14 cellular contexts compared by ENCODE assay signal in the genomic region with DNA sequence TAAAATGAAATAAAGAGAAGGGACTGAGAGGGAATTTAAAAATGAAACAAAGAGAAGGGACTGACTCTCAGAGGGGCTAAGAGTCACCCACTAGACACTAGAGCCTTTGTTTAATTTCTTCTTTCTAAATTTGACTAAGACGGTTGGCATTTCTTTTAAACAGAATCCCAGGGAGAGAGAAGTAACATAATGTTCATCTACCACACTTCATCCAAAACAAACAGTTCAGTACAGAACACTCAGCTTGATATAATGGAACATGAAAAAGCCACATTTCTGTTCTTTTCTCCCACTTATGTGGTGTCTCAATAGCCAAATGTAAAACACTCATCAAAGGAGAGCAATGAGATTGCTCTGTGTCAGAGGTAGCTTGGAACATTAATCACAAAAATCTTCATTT. TPM values are rescaled to one million over a fixed set of nuclear protein-coding genes. Genes with fewer than 3 reads are reported as not detected.
DNase-seq lines count a peak whose midpoint lies in the region; ATAC-seq and TF ChIP-seq lines count a peak whose summit lies in the region.
"Had no signal": no experiment of that assay in that cellular context is flagged by ENCODE, and none has a peak within 500 bp of the region (broad histone marks: within the 10 kb centered on the region; RNA-seq: fewer than 3 reads in every experiment).

No MANE protein-coding gene starts in this region.

- peaks cover 30% of the 10 kb centered on the region for H3K4me1 ChIP-seq in osteoblast (ENCODE audit: insufficient read depth, low read length)
- H3K4me1 ChIP-seq: BLaER1, upper lobe of right lung had no signal

- H3K27me3 ChIP-seq in osteoblast (ENCODE audit: insufficient read depth, low read length) = no peaks in the 10 kb centered on the region
- H3K27me3 ChIP-seq: BLaER1, upper lobe of right lung had no signal

- H3K4me2 ChIP-seq in osteoblast (ENCODE audit: insufficient read depth, low read length) = peak overlapping the region; percentile 30
- H3K4me2 ChIP-seq: BLaER1 had no signal

- H3K9me3 ChIP-seq in osteoblast (ENCODE audit: low read depth, low read length) = no peaks in the 10 kb centered on the region
- H3K9me3 ChIP-seq: BLaER1, upper lobe of right lung had no signal

- no peak for TF ChIP-seq CTCF in choroid plexus epithelial cell (conservative IDR thresholded peaks at IDR 0.05; ENCODE audit: low read depth, low read length)
- no peak for TF ChIP-seq CTCF in osteoblast (IDR thresholded peaks at IDR 0.05; ENCODE audit: extremely low read depth, low read depth, low read length)

- H3K79me2 ChIP-seq in osteoblast (ENCODE audit: insufficient read depth, low read length) = no peaks in the 10 kb centered on the region

- H3K36me3 ChIP-seq in osteoblast (ENCODE audit: insufficient read depth, low read length) = no peaks in the 10 kb centered on the region
- H3K36me3 ChIP-seq: BLaER1, upper lobe of right lung had no signal

- DNase-seq in ELR (ENCODE audit: low read depth) (peak; percentile 47), SK-MEL-5 (ENCODE audit: low read depth, low spot score) (peak; percentile 50), choroid plexus epithelial cell (ENCODE audit: low read depth) (peak; percentile 60), osteoblast (ENCODE audit: insufficient read length, low spot score, missing footprints) (peak; percentile 76), SIG-M5 treated with dmso at 0.1 percent for 504 hours (lab: John Stamatoyannopoulos, UW; ENCODE audit: unreplicated experiment) (no peak), amniotic stem cell (lab: John Stamatoyannopoulos, UW) (no peak)
- DNase-seq: activated CD8-positive, alpha-beta memory T cell treated with anti-CD3 and anti-CD28 coated beads, Interleukin-2, amount 10 ng/mL, durations not matched to agents 7 days and 5 days; NCI-H1048; SW 1271; upper lobe of right lung had no signal

- ATAC-seq in HG03565 (IDR thresholded peaks at IDR 0.05; ENCODE audit: unreplicated experiment) = no peak
- ATAC-seq in HG03196 (IDR thresholded peaks at IDR 0.05; ENCODE audit: unreplicated experiment) = no peak
- ATAC-seq: activated CD8-positive, alpha-beta memory T cell treated with anti-CD3 and anti-CD28 coated beads, Interleukin-2, amount 10 ng/mL, durations not matched to agents 7 days and 5 days; upper lobe of right lung; WTC11 had no signal

- in situ Hi-C loops in SK-MEL-5 (cut with HindIII; ENCODE audit: low pct_unique_long_range_greater_than_20kb, low sequenced_read_pairs) = no loop called here

- H3K27ac ChIP-seq in osteoblast (ENCODE audit: low read depth, low read length) = no peak overlapping the region
- H3K27ac ChIP-seq: BLaER1, upper lobe of right lung had no signal

- no peak overlapping the region for H2AFZ ChIP-seq in osteoblast (ENCODE audit: low read length)

- no peak overlapping the region for H3K4me3 ChIP-seq in choroid plexus epithelial cell (ENCODE audit: low read depth, low read length)
- no peak overlapping the region for H3K4me3 ChIP-seq in osteoblast (ENCODE audit: insufficient read depth, low read length)
- H3K4me3 ChIP-seq: BLaER1, upper lobe of right lung had no signal

- H4K20me1 ChIP-seq in osteoblast (ENCODE audit: insufficient read depth, low read length) = no peaks in the 10 kb centered on the region
- H4K20me1 ChIP-seq: BLaER1 had no signal

RNA-seq across cellular contexts. Expression of gene NT5DC3, which starts 10.1 kb away (rescaled TPM):
- 34.6 and 37.9 TPM in 2 replicates for total RNA-seq in SK-MEL-5 (2014; rRNA removed; shearing (Covaris generic))
- polyA plus RNA-seq in SK-MEL-5 (2015; cell fraction: cytosol; rRNA removed) = 24.2 and 34.2 TPM in 2 replicates
- polyA plus RNA-seq in SK-MEL-5 (2015; cell fraction: nucleus; rRNA removed) = 43.9 and 64.8 TPM in 2 replicates
- 10.1 and 10.6 TPM in 2 replicates for total RNA-seq in osteoblast

Comparison
In these comparisons a context has a peak if more than half of its experiments do, and no peak if none do; other contexts are left out.
1. DNase-seq: peak in ELR (single experiment), SK-MEL-5 (single experiment), choroid plexus epithelial cell (single experiment) and osteoblast (single experiment); none in SIG-M5 treated with dmso at 0.1 percent for 504 hours (single experiment) and amniotic stem cell (single experiment).